Comparison of ENCODE assay signal across 9 cellular contexts in genomic region chr18:13381331-13381730, GRCh38.
DNase-seq lines count a peak whose midpoint lies in the region; ATAC-seq and TF ChIP-seq lines count a peak whose summit lies in the region.
"Had no signal": no experiment of that assay in that cellular context is flagged by ENCODE, and none has a peak within 500 bp of the region (broad histone marks: within the 10 kb centered on the region; RNA-seq: fewer than 3 reads in every experiment).

No MANE protein-coding gene starts in this region.

- no peaks in the 10 kb centered on the region for H3K9me3 Mint-ChIP-seq in activated naive CD4-positive, alpha-beta T cell treated with anti-CD3 and anti-CD28 coated beads, Interleukin-2, amount 50 U/mL, for 24 hours

- peak overlapping the region; percentile 98 for H3K27ac Mint-ChIP-seq in activated naive CD4-positive, alpha-beta T cell treated with anti-CD3 and anti-CD28 coated beads, Interleukin-2, amount 50 U/mL, for 24 hours

- peak overlapping the region; percentile 91 for H3K4me3 Mint-ChIP-seq in activated naive CD4-positive, alpha-beta T cell treated with anti-CD3 and anti-CD28 coated beads, Interleukin-2, amount 50 U/mL, for 24 hours

- in situ Hi-C loops in transverse colon (cut with MboI; ENCODE audit: low pct_ligation_motif_present in 1 of 4, low pct_unique_long_range_greater_than_20kb in 1 of 4, low sequenced_read_pairs in 3 of 4): loop anchor here in 1 of 4 donors (25.0 kb wide), 1 partner anchor 144 kb away; no protein-coding TSS in a partner anchor

- H3K4me3 ChIP-seq in body of pancreas: no peak overlapping the region
- peak overlapping the region; percentile 27 to 44 for H3K4me3 ChIP-seq in muscle layer of duodenum (ENCODE audit: low read depth in 1 of 2, low read length in 2 of 2)
- H3K4me3 ChIP-seq in transverse colon: peak overlapping the region in 1 of 4 donors; percentile 41

- H3K27me3 ChIP-seq in body of pancreas: no peaks in the 10 kb centered on the region
- H3K27me3 ChIP-seq in muscle layer of duodenum (ENCODE audit: low read depth, low read length): no peaks in the 10 kb centered on the region
- no peaks in the 10 kb centered on the region for H3K27me3 ChIP-seq in transverse colon

- H3K27ac ChIP-seq in body of pancreas (peak overlapping the region in 3 of 4 donors; percentile 77 to 79 (median 78)), muscle layer of duodenum (ENCODE audit: low read length) (peak overlapping the region; percentile 97), transverse colon (peak overlapping the region; percentile 74 to 89 (median 84))

- ATAC-seq in body of pancreas (no peak), HG03469 (IDR thresholded peaks at IDR 0.05; ENCODE audit: unreplicated experiment) (no peak)

- no peaks in the 10 kb centered on the region for H3K36me3 Mint-ChIP-seq in activated naive CD4-positive, alpha-beta T cell treated with anti-CD3 and anti-CD28 coated beads, Interleukin-2, amount 50 U/mL, for 24 hours

- no peak for TF ChIP-seq CTCF in body of pancreas (IDR thresholded peaks at IDR 0.05)
- no peak for TF ChIP-seq CTCF in transverse colon (IDR thresholded peaks at IDR 0.05)

- DNase-seq in activated naive CD4-positive, alpha-beta T cell treated with Interleukin-2 at 50 U/mL for 16 hours: no peak
- DNase-seq in body of pancreas (no peak), transverse colon (no peak), NAMALWA (ENCODE audit: low spot score) (no peak), LoVo (ENCODE audit: low spot score) (no peak)
- DNase-seq: NCI-H1694 had no signal

- TF ChIP-seq EP300 in transverse colon (IDR thresholded peaks at IDR 0.05; ENCODE audit: low read depth): no peak

- no peaks in the 10 kb centered on the region for H3K27me3 Mint-ChIP-seq in activated naive CD4-positive, alpha-beta T cell treated with anti-CD3 and anti-CD28 coated beads, Interleukin-2, amount 50 U/mL, for 24 hours

- peaks cover 10% of the 10 kb centered on the region for H3K4me1 ChIP-seq in body of pancreas
- H3K4me1 ChIP-seq in muscle layer of duodenum (ENCODE audit: control insufficient read depth in 1 of 2, insufficient read depth in 2 of 2, low read length in 2 of 2): peaks cover 13 to 32% of the 10 kb centered on the region in 2 donors
- peaks cover 12 to 36% (median 30%) of the 10 kb centered on the region in 4 donors for H3K4me1 ChIP-seq in transverse colon

- H3K9me3 ChIP-seq in body of pancreas: no peaks in the 10 kb centered on the region
- H3K9me3 ChIP-seq in muscle layer of duodenum (ENCODE audit: control insufficient read depth in 1 of 2, low read length in 2 of 2): no peaks in the 10 kb centered on the region
- no peaks in the 10 kb centered on the region for H3K9me3 ChIP-seq in transverse colon

- peaks cover 87% of the 10 kb centered on the region for H3K4me1 Mint-ChIP-seq in activated naive CD4-positive, alpha-beta T cell treated with anti-CD3 and anti-CD28 coated beads, Interleukin-2, amount 50 U/mL, for 24 hours

- no peak for TF ChIP-seq POLR2A in body of pancreas (IDR thresholded peaks at IDR 0.05)
- TF ChIP-seq POLR2A in transverse colon (IDR thresholded peaks at IDR 0.05): no peak

- 80 to 88% methylated on average over 9 of the region's 9 CpGs for WGBS in body of pancreas, 2 donors
- 80 to 93% methylated on average over 4 to 9 of the region's 9 CpGs for WGBS in transverse colon (ENCODE audit: low coverage in 1 of 2), 2 donors

- no peaks in the 10 kb centered on the region for H3K36me3 ChIP-seq in body of pancreas (replicated peaks in 1 of 2; ENCODE audit: insufficient read depth in 1 of 2, low read depth in 2 of 2)
- no peaks in the 10 kb centered on the region for H3K36me3 ChIP-seq in muscle layer of duodenum (ENCODE audit: control insufficient read depth in 1 of 2, insufficient read depth in 2 of 2, low read length in 2 of 2)
- H3K36me3 ChIP-seq in transverse colon: no peaks in the 10 kb centered on the region

- intact Hi-C loops in body of pancreas (cut with DNase I): no loop called here
- intact Hi-C loops in transverse colon (cut with DNase I; ENCODE audit: low total_unique reads): loop anchor here (5.0 to 10.0 kb wide), 2 partner anchors 143 to 246 kb away; no protein-coding TSS in a partner anchor

Comparison
In these comparisons a context has a peak if more than half of its experiments do, and no peak if none do; other contexts are left out.
1. H3K4me3 ChIP-seq: peak in muscle layer of duodenum (2 of 2); none in body of pancreas (0 of 2).
2. Peak in every context shown above with its lines, with median percentiles within 50 percentile points of each other: H3K27ac ChIP-seq.